Comparison of ENCODE assay signal across 1 cellular context in genomic region chr6:110813338-110813737, GRCh38.
TF ChIP-seq lines count a peak whose summit lies in the region.

No MANE protein-coding gene starts in this region.

TF ChIP-seq in GM23338, 12 proteins besides CTCF, POLR2A, EP300 and RAD21 (continued from another document):
- TF ChIP-seq ZNF462 (CRISPR knock-in tag; IDR thresholded peaks at IDR 0.05) (no peak), STAT1 (IDR thresholded peaks at IDR 0.05; ENCODE audit: unreplicated experiment) (no peak), ZNF114 (CRISPR knock-in tag; IDR thresholded peaks at IDR 0.05) (no peak), ETS1 (IDR thresholded peaks at IDR 0.05) (no peak), EZH2phosphoT487 (IDR thresholded peaks at IDR 0.05; ENCODE audit: unreplicated experiment) (no peak), CREB1 (CRISPR knock-in tag; IDR thresholded peaks at IDR 0.05; ENCODE audit: low read depth) (no peak), EZH2 (IDR thresholded peaks at IDR 0.05; ENCODE audit: low read depth, unreplicated experiment) (no peak)
